Comparison of ENCODE assay signal across 9 cellular contexts in genomic region chr14:93906341-93907329, GRCh38. TPM values are rescaled to one million over a fixed set of nuclear protein-coding genes. Genes with fewer than 3 reads are reported as not detected.
DNase-seq lines count a peak whose midpoint lies in the region; ATAC-seq and TF ChIP-seq lines count a peak whose summit lies in the region.
"Had no signal": no experiment of that assay in that cellular context is flagged by ENCODE, and none has a peak within 500 bp of the region (broad histone marks: within the 10 kb centered on the region; RNA-seq: fewer than 3 reads in every experiment).

No MANE protein-coding gene starts in this region.

- intact Hi-C loops in breast epithelium (cut with DNase I; ENCODE audit: low total_unique reads) (no loop called here), left colon (cut with DNase I, micrococcal nuclease) (loop anchor here in 1 of 2 donors (5.0 kb wide), 1 partner anchor 259 kb away; no protein-coding TSS in a partner anchor)

- no peaks in the 10 kb centered on the region for H3K9me3 ChIP-seq in breast epithelium

- no peak overlapping the region for H3K27ac ChIP-seq in breast epithelium

- DNase-seq in Caki2 (ENCODE audit: low read depth) = peak; percentile 14
- DNase-seq in NCI-H146 (lab: John Stamatoyannopoulos, UW) = peak; percentile 30
- DNase-seq in T-helper 9 cell = peak; percentile 37
- DNase-seq in breast epithelium (ENCODE audit: low spot score in 2 of 2) = peak in 1 of 2 donors; percentile 57
- peak in 1 of 2 donors; percentile 65 for DNase-seq in left colon
- peak; percentile 11 for DNase-seq in stimulated activated CD8-positive, alpha-beta memory T cell treated with anti-CD3 and anti-CD28 coated beads, Interleukin-15, amount 100 ng/mL, for 1 hour (ENCODE audit: low read depth)
- DNase-seq in OCI-M2 (lab: John Stamatoyannopoulos, UW; ENCODE audit: unreplicated experiment) = no peak

- no peak overlapping the region for H3K4me3 ChIP-seq in breast epithelium

- in situ Hi-C loops in Caki2 (cut with HindIII; ENCODE audit: low pct_unique_long_range_greater_than_20kb, low sequenced_read_pairs) = no loop called here

- no peaks in the 10 kb centered on the region for H3K36me3 ChIP-seq in breast epithelium

- TF ChIP-seq POLR2A in breast epithelium (IDR thresholded peaks at IDR 0.05) = no peak

- peak in 2 of 3 donors; percentile 30 to 45 for TF ChIP-seq CTCF in breast epithelium (IDR thresholded peaks at IDR 0.05)

- H3K4me1 ChIP-seq in breast epithelium = no peaks in the 10 kb centered on the region

- ATAC-seq in GM21717 (IDR thresholded peaks at IDR 0.05; ENCODE audit: unreplicated experiment) (peak; percentile 61), left colon (peak; percentile 67)

- no peaks in the 10 kb centered on the region for H3K27me3 ChIP-seq in breast epithelium

RNA-seq across cellular contexts. Expression of gene FAM181A, which starts 20.5 kb away (rescaled TPM):
- not detected in 2 replicates for total RNA-seq in Caki2 (2014; rRNA removed; shearing (Covaris generic); ENCODE audit: low replicate concordance)
- total RNA-seq in breast epithelium (not detected), left colon (not detected)
- total RNA-seq: T-helper 1 cell treated with Interleukin-12 subunit alpha and Interleukin-12 subunit beta and Interleukin-4 antibody, amounts not matched to agents 30 ng/mL and 1 ng/mL, for 36 hours had no signal
